ENCODE assay signal across 22 cellular contexts in the genomic region with DNA sequence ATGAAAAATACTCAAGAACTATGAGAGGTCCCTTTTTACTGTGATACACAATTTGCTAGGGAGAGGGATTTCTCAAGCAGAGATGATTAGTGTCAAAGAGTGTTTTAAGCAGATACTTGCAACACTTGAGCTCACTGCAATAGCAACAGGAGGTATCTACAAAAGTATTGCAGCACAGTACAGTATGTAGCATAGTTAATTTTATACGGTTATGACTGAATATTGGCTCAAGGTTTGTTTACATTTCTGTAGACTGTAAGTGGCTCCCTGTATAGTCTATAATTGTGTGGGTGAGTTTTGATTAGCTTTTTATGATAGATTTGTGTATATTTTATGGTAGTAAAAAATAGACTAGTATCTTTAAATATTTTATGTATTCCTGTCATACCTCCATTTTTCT.
"Had no signal": no experiment of that assay in that cellular context is flagged by ENCODE, and none has a peak within 500 bp of the region (broad histone marks: within the 10 kb centered on the region; RNA-seq: fewer than 3 reads in every experiment).

No MANE protein-coding gene starts in this region.

- ATAC-seq: effector memory CD8-positive, alpha-beta T cell; esophagus mucosa; gastrocnemius medialis; heart right ventricle; left cardiac atrium; left lung; left ventricle myocardium superior; lower lobe of right lung; mucosa of descending colon had no signal

- DNase-seq: colonic mucosa; cortex of kidney; effector CD8-positive, alpha-beta T cell; effector memory CD8-positive, alpha-beta T cell; endodermal cell; erythroblast; esophagus squamous epithelium; foreskin fibroblast; gastrocnemius medialis; glutamatergic neuron; head of caudate nucleus; heart right ventricle; hippocampal formation; left cardiac atrium; left lung; left ventricle myocardium superior; lower lobe of right lung; mesenchymal stem cell; mucosa of descending colon; naive B cell had no signal

- H3K36me3 ChIP-seq: colonic mucosa, esophagus squamous epithelium, gastrocnemius medialis, heart right ventricle, left lung, lower lobe of right lung had no signal

- H3K4me3 ChIP-seq: colonic mucosa, esophagus squamous epithelium, gastrocnemius medialis, heart right ventricle, left lung, lower lobe of right lung, mucosa of descending colon had no signal

- H3K9me3 ChIP-seq: colonic mucosa, gastrocnemius medialis, left lung, lower lobe of right lung had no signal

- H3K27ac ChIP-seq: colonic mucosa, epithelial cell of prostate, esophagus squamous epithelium, gastrocnemius medialis, heart right ventricle, left lung, lower lobe of right lung had no signal
